In genomic region chr15:90033448-90033847, GRCh38 we compare ENCODE assay signal across 13 cellular contexts. TPM values are rescaled to one million over a fixed set of nuclear protein-coding genes. Genes with fewer than 3 reads are reported as not detected.
DNase-seq lines count a peak whose midpoint lies in the region; ATAC-seq and TF ChIP-seq lines count a peak whose summit lies in the region.
"Had no signal": no experiment of that assay in that cellular context is flagged by ENCODE, and none has a peak within 500 bp of the region (broad histone marks: within the 10 kb centered on the region; RNA-seq: fewer than 3 reads in every experiment).

No MANE protein-coding gene starts in this region.

- no peak for ATAC-seq in activated CD8-positive, alpha-beta T cell treated with anti-CD3 and anti-CD28 coated beads for 36 hours
- ATAC-seq in GM21619 (IDR thresholded peaks at IDR 0.05; ENCODE audit: unreplicated experiment) (no peak), HG03039 (IDR thresholded peaks at IDR 0.05; ENCODE audit: unreplicated experiment) (no peak)

- in situ Hi-C loops in HAP-1 (cut with MboI; ENCODE audit: low sequenced_read_pairs): no loop called here

- peak overlapping the region; percentile 72 for H3K27ac Mint-ChIP-seq in activated CD4-positive, alpha-beta T cell treated with anti-CD3 and anti-CD28 coated beads, Interleukin-2, amount 10 ng/mL, durations not matched to agents 24 days and 14 days
- H3K27ac Mint-ChIP-seq in activated CD8-positive, alpha-beta T cell treated with anti-CD3 and anti-CD28 coated beads for 36 hours: peak overlapping the region; percentile 91
- peak overlapping the region; percentile 89 to 99 (median 97) for H3K27ac Mint-ChIP-seq in immature natural killer cell

- 55 to 90% (median 77%) methylated on average over 6 of the region's 6 CpGs for WGBS in spleen, 5 donors

- H3K27ac ChIP-seq in spleen: peak overlapping the region; percentile 42 to 93 (median 88)

- TF ChIP-seq CTCF in activated CD8-positive, alpha-beta T cell treated with anti-CD3 and anti-CD28 coated beads for 36 hours (IDR thresholded peaks at IDR 0.05): no peak
- no peak for TF ChIP-seq CTCF in spleen (IDR thresholded peaks at IDR 0.05 in 8 of 11, conservative IDR thresholded peaks at IDR 0.05 in 3 of 11)

- TF ChIP-seq POLR2A in spleen (IDR thresholded peaks at IDR 0.05): no peak

- H3K9me3 ChIP-seq in spleen (no peaks in the 10 kb centered on the region), HAP-1 (no peaks in the 10 kb centered on the region)

- H3K4me3 ChIP-seq in spleen (peak overlapping the region in 1 of 8 donors; percentile 54), HAP-1 (no peak overlapping the region)

- no peak for DNase-seq in activated CD4-positive, alpha-beta T cell treated with anti-CD3 and anti-CD28 coated beads, Interleukin-2, amount 10 ng/mL, durations not matched to agents 24 days and 14 days
- DNase-seq in activated CD4-positive, alpha-beta T cell treated with anti-CD3 and anti-CD28 coated beads for 1 hour: no peak
- no peak for DNase-seq in activated CD8-positive, alpha-beta T cell treated with anti-CD3 and anti-CD28 coated beads for 36 hours
- no peak for DNase-seq in immature natural killer cell
- peak; percentile 40 for DNase-seq in spleen
- no peak for DNase-seq in HAP-1 (ENCODE audit: low spot score in 2 of 2)
- DNase-seq: cortex of kidney, GF-D8, midbrain, NCI-H774, SW 1271 had no signal

- H3K9me3 Mint-ChIP-seq in activated CD4-positive, alpha-beta T cell treated with anti-CD3 and anti-CD28 coated beads, Interleukin-2, amount 10 ng/mL, durations not matched to agents 24 days and 14 days: peaks cover 3% of the 10 kb centered on the region
- H3K9me3 Mint-ChIP-seq in activated CD8-positive, alpha-beta T cell treated with anti-CD3 and anti-CD28 coated beads for 36 hours: peaks cover 3% of the 10 kb centered on the region
- peaks cover 0 to 7% (median 0%) of the 10 kb centered on the region in 6 donors for H3K9me3 Mint-ChIP-seq in immature natural killer cell

- CTCF ChIA-PET in activated CD8-positive, alpha-beta T cell treated with anti-CD3 and anti-CD28 coated beads for 36 hours (lab: Charles Lee): interaction anchor here (0.9 to 3.2 kb wide), 2 partner anchors 32 to 38 kb away, joined by 3 to 11 read pairs; partner anchors contain the start of gene ZNF710

- peaks cover 60% of the 10 kb centered on the region for H3K4me1 Mint-ChIP-seq in activated CD4-positive, alpha-beta T cell treated with anti-CD3 and anti-CD28 coated beads, Interleukin-2, amount 10 ng/mL, durations not matched to agents 24 days and 14 days
- H3K4me1 Mint-ChIP-seq in activated CD8-positive, alpha-beta T cell treated with anti-CD3 and anti-CD28 coated beads for 36 hours (ENCODE audit: low read depth): peaks cover 74% of the 10 kb centered on the region
- peaks cover 87 to 88% of the 10 kb centered on the region in 2 donors for H3K4me1 Mint-ChIP-seq in immature natural killer cell

- no peaks in the 10 kb centered on the region for H3K27me3 Mint-ChIP-seq in activated CD4-positive, alpha-beta T cell treated with anti-CD3 and anti-CD28 coated beads, Interleukin-2, amount 10 ng/mL, durations not matched to agents 24 days and 14 days
- H3K27me3 Mint-ChIP-seq in activated CD8-positive, alpha-beta T cell treated with anti-CD3 and anti-CD28 coated beads for 36 hours: no peaks in the 10 kb centered on the region
- H3K27me3 Mint-ChIP-seq in immature natural killer cell (ENCODE audit: low read depth in 3 of 3): peaks cover 31 to 33% (median 32%) of the 10 kb centered on the region in 3 donors

- POLR2A ChIA-PET in activated CD8-positive, alpha-beta T cell treated with anti-CD3 and anti-CD28 coated beads for 36 hours (lab: Charles Lee): interaction anchor here (2.5 kb wide), 1 partner anchor 27 kb away, joined by 10 read pairs; no protein-coding TSS in a partner anchor

- H3K27me3 ChIP-seq in spleen (replicated peaks in 1 of 7) (no peaks in the 10 kb centered on the region), HAP-1 (ENCODE audit: low read depth) (no peaks in the 10 kb centered on the region)

- intact Hi-C loops in activated CD4-positive, alpha-beta T cell treated with anti-CD3 and anti-CD28 coated beads, Interleukin-2, amount 10 ng/mL, durations not matched to agents 24 days and 14 days (cut with micrococcal nuclease): loop anchor here (5.0 kb wide), 1 partner anchor 39 kb away; no protein-coding TSS in a partner anchor
- intact Hi-C loops in activated CD8-positive, alpha-beta T cell treated with anti-CD3 and anti-CD28 coated beads for 36 hours (cut with micrococcal nuclease): no loop called here
- intact Hi-C loops in spleen (cut with DNase I; ENCODE audit: low total_unique reads): no loop called here

- H3K4me3 Mint-ChIP-seq in activated CD4-positive, alpha-beta T cell treated with anti-CD3 and anti-CD28 coated beads, Interleukin-2, amount 10 ng/mL, durations not matched to agents 24 days and 14 days: peak overlapping the region; percentile 41
- H3K4me3 Mint-ChIP-seq in activated CD8-positive, alpha-beta T cell treated with anti-CD3 and anti-CD28 coated beads for 36 hours: no peak overlapping the region
- H3K4me3 Mint-ChIP-seq in immature natural killer cell: peak overlapping the region; percentile 75 to 86 (median 79)

- peaks cover 8% of the 10 kb centered on the region for H3K36me3 Mint-ChIP-seq in activated CD4-positive, alpha-beta T cell treated with anti-CD3 and anti-CD28 coated beads, Interleukin-2, amount 10 ng/mL, durations not matched to agents 24 days and 14 days (ENCODE audit: low read depth)
- H3K36me3 Mint-ChIP-seq in activated CD8-positive, alpha-beta T cell treated with anti-CD3 and anti-CD28 coated beads for 36 hours (ENCODE audit: low read depth): peaks cover 3% of the 10 kb centered on the region
- peaks cover 0 to 3% (median 3%) of the 10 kb centered on the region in 3 donors for H3K36me3 Mint-ChIP-seq in immature natural killer cell

- H3K36me3 ChIP-seq in spleen (no peaks in the 10 kb centered on the region), HAP-1 (replicated peaks) (no peaks in the 10 kb centered on the region)

- H3K4me1 ChIP-seq in spleen: peaks cover 59 to 100% (median 83%) of the 10 kb centered on the region in 6 donors
- H3K4me1 ChIP-seq in HAP-1: peaks cover 8% of the 10 kb centered on the region

RNA-seq across cellular contexts. Expression of gene ZNF710, which starts 32.3 kb away (rescaled TPM):
- 28.3 and 29.3 TPM in 2 replicates for total RNA-seq in activated CD4-positive, alpha-beta T cell treated with anti-CD3 and anti-CD28 coated beads, Interleukin-2, amount 10 ng/mL, durations not matched to agents 24 days and 14 days
- 10 to 100 TPM; 15.2 to 17.2 TPM for total RNA-seq in activated CD8-positive, alpha-beta T cell treated with anti-CD3 and anti-CD28 coated beads for 36 hours
- polyA plus RNA-seq in immature natural killer cell: 1 to 10 TPM; 1.7 to 3.4 (median 2.3) TPM
- total RNA-seq in spleen: 10 to 100 TPM; 25.5 to 66.4 (median 36.7) TPM
- 10 to 100 TPM; 12.5 to 24.8 (median 19.5) TPM for polyA plus RNA-seq in spleen
